ENCODE assay signal across 1 cellular context in genomic region chr12:53994691-53995310, GRCh38.
A peak's percentile ranks its signal among the peaks of the same experiment; 100 is the strongest.
TF ChIP-seq lines count a peak whose summit lies in the region.

No MANE protein-coding gene starts in this region.

TF ChIP-seq in K562, 482 proteins besides CTCF, POLR2A, EP300 and RAD21 (continued from another document):
- TF ChIP-seq JUND (IDR thresholded peaks at IDR 0.05; ENCODE audit: borderline replicate concordance, low read depth, low read length) (no peak), JUND (tag; IDR thresholded peaks at IDR 0.05; ENCODE audit: borderline replicate concordance, low read depth, low read length) (peak; percentile 25; the same call in 1 of the 3 replicates), KDM1A (IDR thresholded peaks at IDR 0.05) (peak in 1 of 2 experiments; percentile 48; a peak in 1 of 4 replicates), HCFC1 (IDR thresholded peaks at IDR 0.05; ENCODE audit: low read depth, low read length) (no peak), MYBL2 (IDR thresholded peaks at IDR 0.05; ENCODE audit: low read depth) (no peak), MYBL2 (CRISPR knock-in tag; IDR thresholded peaks at IDR 0.05; ENCODE audit: borderline replicate concordance) (no peak), FOXJ2 (tag; IDR thresholded peaks at IDR 0.05) (no peak), ZBTB5 (IDR thresholded peaks at IDR 0.05) (no peak), ZC3H4 (CRISPR knock-in tag; IDR thresholded peaks at IDR 0.05; ENCODE audit: borderline replicate concordance) (no peak), MAZ (CRISPR knock-in tag; conservative IDR thresholded peaks at IDR 0.05 in 1 of 2, IDR thresholded peaks at IDR 0.05 in 1 of 2) (peak; percentile 53 to 80), NR2C2 (CRISPR knock-in tag; IDR thresholded peaks at IDR 0.05) (no peak), NR2C2 (tag; IDR thresholded peaks at IDR 0.05) (no peak), ZNF217 (CRISPR knock-in tag; IDR thresholded peaks at IDR 0.05) (no peak), SREBF2 (CRISPR knock-in tag; IDR thresholded peaks at IDR 0.05) (no peak), SP2 (IDR thresholded peaks at IDR 0.05; ENCODE audit: extremely low read depth, low read depth, low read length, poor library complexity, severe bottlenecking) (no peak)
- TF ChIP-seq, protein P1, sequence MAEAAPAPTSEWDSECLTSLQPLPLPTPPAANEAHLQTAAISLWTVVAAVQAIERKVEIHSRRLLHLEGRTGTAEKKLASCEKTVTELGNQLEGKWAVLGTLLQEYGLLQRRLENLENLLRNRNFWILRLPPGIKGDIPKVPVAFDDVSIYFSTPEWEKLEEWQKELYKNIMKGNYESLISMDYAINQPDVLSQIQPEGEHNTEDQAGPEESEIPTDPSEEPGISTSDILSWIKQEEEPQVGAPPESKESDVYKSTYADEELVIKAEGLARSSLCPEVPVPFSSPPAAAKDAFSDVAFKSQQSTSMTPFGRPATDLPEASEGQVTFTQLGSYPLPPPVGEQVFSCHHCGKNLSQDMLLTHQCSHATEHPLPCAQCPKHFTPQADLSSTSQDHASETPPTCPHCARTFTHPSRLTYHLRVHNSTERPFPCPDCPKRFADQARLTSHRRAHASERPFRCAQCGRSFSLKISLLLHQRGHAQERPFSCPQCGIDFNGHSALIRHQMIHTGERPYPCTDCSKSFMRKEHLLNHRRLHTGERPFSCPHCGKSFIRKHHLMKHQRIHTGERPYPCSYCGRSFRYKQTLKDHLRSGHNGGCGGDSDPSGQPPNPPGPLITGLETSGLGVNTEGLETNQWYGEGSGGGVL (CRISPR knock-in tag; IDR thresholded peaks at IDR 0.05) = no peak
- TF ChIP-seq, protein P2, sequence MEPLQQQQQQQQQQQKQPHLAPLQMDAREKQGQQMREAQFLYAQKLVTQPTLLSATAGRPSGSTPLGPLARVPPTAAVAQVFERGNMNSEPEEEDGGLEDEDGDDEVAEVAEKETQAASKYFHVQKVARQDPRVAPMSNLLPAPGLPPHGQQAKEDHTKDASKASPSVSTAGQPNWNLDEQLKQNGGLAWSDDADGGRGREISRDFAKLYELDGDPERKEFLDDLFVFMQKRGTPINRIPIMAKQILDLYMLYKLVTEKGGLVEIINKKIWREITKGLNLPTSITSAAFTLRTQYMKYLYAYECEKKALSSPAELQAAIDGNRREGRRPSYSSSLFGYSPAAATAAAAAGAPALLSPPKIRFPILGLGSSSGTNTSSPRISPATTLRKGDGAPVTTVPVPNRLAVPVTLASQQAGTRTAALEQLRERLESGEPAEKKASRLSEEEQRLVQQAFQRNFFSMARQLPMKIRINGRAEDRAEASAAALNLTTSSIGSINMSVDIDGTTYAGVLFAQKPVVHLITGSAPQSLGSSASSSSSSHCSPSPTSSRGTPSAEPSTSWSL (CRISPR knock-in tag; IDR thresholded peaks at IDR 0.05; ENCODE audit: borderline replicate concordance) = no peak
